Comparison of ENCODE assay signal across 11 cellular contexts in the genomic region with DNA sequence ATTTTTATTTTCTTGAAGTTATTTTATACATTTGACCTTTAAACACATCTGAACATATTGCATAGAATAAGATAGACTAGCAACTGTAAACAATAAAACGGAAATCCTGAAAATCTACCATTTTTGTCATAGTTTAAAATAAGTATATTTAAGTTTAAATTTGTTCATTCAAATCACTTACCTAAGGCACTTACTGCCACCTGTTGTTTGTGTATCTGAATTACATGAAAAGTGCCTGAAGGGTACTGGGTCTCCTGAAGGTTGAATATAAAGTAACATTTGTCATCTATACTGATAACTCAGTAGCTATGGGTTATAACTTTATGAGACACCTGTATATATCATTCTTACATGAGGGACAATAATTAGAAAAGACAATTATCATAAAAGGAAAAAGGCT. TPM values are rescaled to one million over a fixed set of nuclear protein-coding genes. Genes with fewer than 3 reads are reported as not detected.
DNase-seq lines count a peak whose midpoint lies in the region; ATAC-seq and TF ChIP-seq lines count a peak whose summit lies in the region.
"Had no signal": no experiment of that assay in that cellular context is flagged by ENCODE, and none has a peak within 500 bp of the region (broad histone marks: within the 10 kb centered on the region; RNA-seq: fewer than 3 reads in every experiment).

No MANE protein-coding gene starts in this region.

- peak; percentile 65 for ATAC-seq in GM18858 (IDR thresholded peaks at IDR 0.05; ENCODE audit: unreplicated experiment)

- peaks cover 5% of the 10 kb centered on the region for H3K9me3 Mint-ChIP-seq in HFFc6

- intact Hi-C loops in PC-9 (cut with micrococcal nuclease; ENCODE audit: unreplicated experiment) = no loop called here
- intact Hi-C loops in testis (cut with DNase I; ENCODE audit: low total_unique reads) = no loop called here

- H4K20me1 ChIP-seq in PC-9 (ENCODE audit: insufficient read depth) (no peaks in the 10 kb centered on the region), hepatocyte (ENCODE audit: insufficient read depth, poor library complexity, severe bottlenecking) (no peaks in the 10 kb centered on the region)

- H3K4me1 ChIP-seq in PC-9 (replicated peaks; ENCODE audit: insufficient read depth) = no peaks in the 10 kb centered on the region
- no peaks in the 10 kb centered on the region for H3K4me1 ChIP-seq in hepatocyte (ENCODE audit: insufficient read depth)
- H3K4me1 ChIP-seq in testis = no peaks in the 10 kb centered on the region

- H2AFZ ChIP-seq in PC-9 (no peak overlapping the region), hepatocyte (no peak overlapping the region)

- H3K27me3 Mint-ChIP-seq in HFFc6 (ENCODE audit: insufficient read depth) = no peaks in the 10 kb centered on the region

- no peaks in the 10 kb centered on the region for H3K36me3 Mint-ChIP-seq in HFFc6 (ENCODE audit: low read depth)

- H3K9me2 ChIP-seq in PC-9 (ENCODE audit: insufficient read depth) (no peaks in the 10 kb centered on the region), hepatocyte (replicated peaks; ENCODE audit: insufficient read depth) (no peaks in the 10 kb centered on the region)

- no peak for TF ChIP-seq POLR2A in testis (IDR thresholded peaks at IDR 0.05)

- H3K9me3 ChIP-seq in PC-9 (ENCODE audit: insufficient read depth, low read depth) = no peaks in the 10 kb centered on the region
- H3K9me3 ChIP-seq in hepatocyte (ENCODE audit: low read depth) = no peaks in the 10 kb centered on the region
- no peaks in the 10 kb centered on the region for H3K9me3 ChIP-seq in testis
- H3K9me3 ChIP-seq: ovary had no signal

- no TSS peak for BruUV-seq in PC-9 (replicated peaks; lab: Mats Ljungman, UMichigan)

- WGBS in hepatocyte (ENCODE audit: low lambda C conversion rate, missing lambda C conversion rate) = 8% methylated on average over 1 of the region's 1 CpG
- 71 to 81% methylated on average over 1 of the region's 1 CpG for WGBS in testis, 2 donors

- H3K27ac Mint-ChIP-seq in HFFc6 = no peak overlapping the region

- no peaks in the 10 kb centered on the region for H3F3A ChIP-seq in PC-9 (ENCODE audit: insufficient read depth, low read depth)

- H3K27ac ChIP-seq in PC-9 = no peak overlapping the region
- H3K27ac ChIP-seq in hepatocyte = no peak overlapping the region
- no peak overlapping the region for H3K27ac ChIP-seq in testis
- H3K27ac ChIP-seq: ovary had no signal

- CTCF ChIA-PET in PC-9 (lab: Charles Lee) = no interaction called here

- no peaks in the 10 kb centered on the region for H3K4me1 Mint-ChIP-seq in HFFc6 (ENCODE audit: low read depth)

- POLR2A ChIA-PET in PC-9 (lab: Charles Lee; ENCODE audit: unreplicated experiment) = no interaction called here

- TF ChIP-seq CTCF in AG10803 (conservative IDR thresholded peaks at IDR 0.05; ENCODE audit: low read length) (peak; percentile 25; the same call in 1 of the 2 replicates), PC-9 (conservative IDR thresholded peaks at IDR 0.05) (peak; percentile 74), hepatocyte (IDR thresholded peaks at IDR 0.05; ENCODE audit: poor library complexity) (peak; percentile 60), testis (IDR thresholded peaks at IDR 0.05) (peak in 1 of 3 experiments; percentile 12), HFFc6 (IDR thresholded peaks at IDR 0.05) (no peak)

- no peaks in the 10 kb centered on the region; the same call in 1 of the 2 replicates for H3K27me3 ChIP-seq in PC-9 (ENCODE audit: insufficient read depth, low read depth)
- peaks cover 4% of the 10 kb centered on the region for H3K27me3 ChIP-seq in hepatocyte
- no peaks in the 10 kb centered on the region for H3K27me3 ChIP-seq in testis
- H3K27me3 ChIP-seq: ovary had no signal

- no peak overlapping the region for H3K4me3 ChIP-seq in AG10803 (ENCODE audit: low read length)
- H3K4me3 ChIP-seq in PC-9 = no peak overlapping the region
- no peak overlapping the region for H3K4me3 ChIP-seq in hepatocyte
- H3K4me3 ChIP-seq in testis = no peak overlapping the region
- H3K4me3 ChIP-seq: ovary had no signal

- DNase-seq in AG10803 (ENCODE audit: low read depth) (no peak), PC-9 (peak in 1 of 2 experiments; percentile 38), hepatocyte (ENCODE audit: low spot score) (peak; percentile 36), testis (no peak), HuH-7 (ENCODE audit: low spot score) (no peak), HFFc6 (no peak), germinal center (ENCODE audit: low spot score) (no peak)
- DNase-seq: NCI-H1105, ovary had no signal

- no peak overlapping the region for H3K4me3 Mint-ChIP-seq in HFFc6

- H3K4me2 ChIP-seq in PC-9 = no peak overlapping the region
- no peak overlapping the region for H3K4me2 ChIP-seq in hepatocyte

- H3K79me2 ChIP-seq in PC-9 (ENCODE audit: low read depth) = no peaks in the 10 kb centered on the region
- H3K79me2 ChIP-seq in hepatocyte = no peaks in the 10 kb centered on the region

- H3K36me3 ChIP-seq in PC-9 (ENCODE audit: low read depth) (no peaks in the 10 kb centered on the region), hepatocyte (replicated peaks; ENCODE audit: insufficient read depth, low read depth) (no peaks in the 10 kb centered on the region), testis (ENCODE audit: low read depth, missing control alignments) (no peaks in the 10 kb centered on the region)
- H3K36me3 ChIP-seq: ovary had no signal

RNA-seq across cellular contexts. Expression of a gene that starts 38.6 kb away (rescaled TPM):
- total RNA-seq in PC-9 (2021) = not detected in 2 replicates
- total RNA-seq in hepatocyte = 0.28 and 0.67 TPM in 2 replicates
- polyA plus RNA-seq in hepatocyte = 0.08 TPM in 1 of 2 replicates, not detected in the other
- total RNA-seq in testis = under 1 TPM in 1 of 2 donors, not detected in 1; 0.19 TPM
- not detected for polyA plus RNA-seq in testis (ENCODE audit: insufficient read depth, low read depth, low replicate concordance)
- not detected for total RNA-seq in HFFc6 (2021; fragmentation: NEBNext Ultra II Directional; extraction: Animal tissue kit (Norgen Biotek cat#: 25700))
- total RNA-seq: ovary had no signal
- polyA plus RNA-seq: ovary had no signal

RNA-seq across cellular contexts. Expression of a gene that starts 38.8 kb away (rescaled TPM):
- total RNA-seq in PC-9 (2021) = not detected in 2 replicates
- total RNA-seq in hepatocyte = 0.12 TPM in 1 of 2 replicates, not detected in the other
- not detected in 2 replicates for polyA plus RNA-seq in hepatocyte
- total RNA-seq in testis = under 1 TPM in 1 of 2 donors, not detected in 1; 0.25 TPM
- polyA plus RNA-seq in testis (ENCODE audit: insufficient read depth, low read depth, low replicate concordance) = not detected
- total RNA-seq in HFFc6 (2021; fragmentation: NEBNext Ultra II Directional; extraction: Animal tissue kit (Norgen Biotek cat#: 25700)) = not detected
- total RNA-seq: cardiac septum, ovary had no signal
- polyA plus RNA-seq: ovary had no signal
